ENCODE assay signal across 1 cellular context in genomic region chr1:178393370-178393769, GRCh38.
TF ChIP-seq lines count a peak whose summit lies in the region.

No MANE protein-coding gene starts in this region.

TF ChIP-seq in GM23338, 12 proteins besides CTCF, POLR2A, EP300 and RAD21 (continued from another document):
- TF ChIP-seq ZNF462 (CRISPR knock-in tag; IDR thresholded peaks at IDR 0.05), result no peak
- no peak for TF ChIP-seq EZH2phosphoT487 (IDR thresholded peaks at IDR 0.05; ENCODE audit: unreplicated experiment)
TF ChIP-seq in GM23338: peak in this region for 0.
